ENCODE assay signal across 15 cellular contexts in genomic region chr3:59895972-59896371, GRCh38.
"Had no signal": no experiment of that assay in that cellular context is flagged by ENCODE, and none has a peak within 500 bp of the region (broad histone marks: within the 10 kb centered on the region; RNA-seq: fewer than 3 reads in every experiment).

No MANE protein-coding gene starts in this region.

- H3K36me3 Mint-ChIP-seq: brain; stimulated activated naive B cell treated with anti-CD40 and anti-IgM and Interleukin-4, amounts not matched to agents 10 μg/mL and 1 μg/mL and 100 μg/mL, for 72 hours had no signal

- H3K36me3 ChIP-seq: lower lobe of right lung, tibial artery had no signal

- H3K27me3 Mint-ChIP-seq: activated B cell treated with CpG ODN at 0.5 μM for 24 hours; stimulated activated naive B cell treated with anti-CD40 and anti-IgM and Interleukin-4, amounts not matched to agents 10 μg/mL and 1 μg/mL and 100 μg/mL, for 72 hours had no signal

- H3K4me3 Mint-ChIP-seq: activated B cell treated with CpG ODN at 0.5 μM for 24 hours; brain; nephron; stimulated activated naive B cell treated with anti-CD40 and anti-IgM and Interleukin-4, amounts not matched to agents 10 μg/mL and 1 μg/mL and 100 μg/mL, for 72 hours had no signal

- H3K79me2 ChIP-seq: parathyroid adenoma had no signal

- H3K27ac ChIP-seq: dorsolateral prefrontal cortex, lower lobe of right lung, parathyroid adenoma, tibial artery had no signal

- H3K9me3 Mint-ChIP-seq: activated B cell treated with CpG ODN at 0.5 μM for 24 hours, brain, nephron had no signal

- H3K9ac ChIP-seq: parathyroid adenoma had no signal

- H3K27ac Mint-ChIP-seq: activated B cell treated with CpG ODN at 0.5 μM for 24 hours; nephron; stimulated activated naive B cell treated with anti-CD40 and anti-IgM and Interleukin-4, amounts not matched to agents 10 μg/mL and 1 μg/mL and 100 μg/mL, for 72 hours had no signal

- ATAC-seq: left cardiac atrium; lower lobe of right lung; stimulated activated naive B cell treated with anti-CD40 and anti-IgM and Interleukin-4, amounts not matched to agents 10 μg/mL and 1 μg/mL and 100 μg/mL, for 72 hours had no signal

- H3K4me1 Mint-ChIP-seq: activated B cell treated with CpG ODN at 0.5 μM for 24 hours; brain; nephron; stimulated activated naive B cell treated with anti-CD40 and anti-IgM and Interleukin-4, amounts not matched to agents 10 μg/mL and 1 μg/mL and 100 μg/mL, for 72 hours had no signal

- H3K4me3 ChIP-seq: dorsolateral prefrontal cortex, lower lobe of right lung, tibial artery had no signal

- H3K9me3 ChIP-seq: lower lobe of right lung, tibial artery had no signal

- DNase-seq: activated B cell treated with CpG ODN at 0.5 μM for 24 hours; activated CD4-positive, alpha-beta T cell treated with anti-CD3 and anti-CD28 coated beads for 48 hours; activated CD8-positive, alpha-beta memory T cell treated with anti-CD3 and anti-CD28 coated beads, Interleukin-2, amount 50 U/mL, for 4 hours; activated gamma-delta T cell; activated T-cell treated with anti-CD3 and anti-CD28 coated beads, Interleukin-2, amount 50 U/mL, for 48 hours; central memory CD4-positive, alpha-beta T cell; dorsolateral prefrontal cortex; hippocampal formation; left cardiac atrium; lower lobe of right lung; stimulated activated naive B cell treated with anti-CD40 and anti-IgM and Interleukin-4, amounts not matched to agents 10 μg/mL and 1 μg/mL and 100 μg/mL, for 72 hours; tibial artery had no signal

- H3K4me1 ChIP-seq: lower lobe of right lung, parathyroid adenoma, tibial artery had no signal

- H3K27me3 ChIP-seq: dorsolateral prefrontal cortex, tibial artery had no signal
